Comparison of ENCODE assay signal across 20 cellular contexts in the genomic region with DNA sequence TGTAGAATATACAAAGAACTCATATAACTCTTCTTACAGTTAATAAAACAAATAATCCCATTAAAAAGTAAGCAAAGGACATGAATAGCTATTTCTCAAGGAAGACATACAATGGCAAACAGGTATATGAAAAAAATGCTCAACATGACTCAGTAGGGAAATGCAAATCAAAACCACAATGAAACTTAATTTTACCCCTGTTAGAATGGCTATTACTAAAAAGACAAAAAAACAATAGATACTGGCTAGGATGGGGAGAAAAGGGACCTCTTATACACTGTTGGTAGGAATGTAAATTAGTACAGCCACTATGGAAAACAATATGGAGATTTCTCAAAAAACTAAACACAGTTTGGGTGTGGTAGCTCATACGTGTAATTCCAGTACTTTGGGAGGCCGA. TPM values are rescaled to one million over a fixed set of nuclear protein-coding genes. Genes with fewer than 3 reads are reported as not detected.
DNase-seq lines count a peak whose midpoint lies in the region; ATAC-seq and TF ChIP-seq lines count a peak whose summit lies in the region.
"Had no signal": no experiment of that assay in that cellular context is flagged by ENCODE, and none has a peak within 500 bp of the region (broad histone marks: within the 10 kb centered on the region; RNA-seq: fewer than 3 reads in every experiment).

No MANE protein-coding gene starts in this region.

- no peak overlapping the region for H3K4me3 ChIP-seq in neural progenitor cell
- H3K4me3 ChIP-seq: vagina had no signal

- no peak overlapping the region for H3K4me3 Mint-ChIP-seq in activated T-cell treated with anti-CD3 and anti-CD28 coated beads, Interleukin-2, amount 50 U/mL, for 4 hours
- H3K4me3 Mint-ChIP-seq in stimulated activated effector memory CD8-positive, alpha-beta T cell treated with anti-CD3 and anti-CD28 coated beads, Interleukin-12 subunit alpha, Interleukin-12 subunit beta, amount 100 ng/mL, for 72 hours = no peak overlapping the region
- H3K4me3 Mint-ChIP-seq in neural progenitor cell = no peak overlapping the region
- H3K4me3 Mint-ChIP-seq: mesothelial cell of epicardium had no signal

- peaks cover 50% of the 10 kb centered on the region for H3K36me3 Mint-ChIP-seq in activated T-cell treated with anti-CD3 and anti-CD28 coated beads, Interleukin-2, amount 50 U/mL, for 4 hours (ENCODE audit: insufficient read depth)
- H3K36me3 Mint-ChIP-seq in stimulated activated effector memory CD8-positive, alpha-beta T cell treated with anti-CD3 and anti-CD28 coated beads, Interleukin-12 subunit alpha, Interleukin-12 subunit beta, amount 100 ng/mL, for 72 hours = peaks cover 46% of the 10 kb centered on the region
- peaks cover 70% of the 10 kb centered on the region for H3K36me3 Mint-ChIP-seq in neural progenitor cell

- H3K27ac Mint-ChIP-seq in stimulated activated effector memory CD8-positive, alpha-beta T cell treated with anti-CD3 and anti-CD28 coated beads, Interleukin-12 subunit alpha, Interleukin-12 subunit beta, amount 100 ng/mL, for 72 hours = peak overlapping the region; percentile 65
- H3K27ac Mint-ChIP-seq in neural progenitor cell = no peak overlapping the region
- H3K27ac Mint-ChIP-seq: mesothelial cell of epicardium had no signal

- no peaks in the 10 kb centered on the region for H3K4me1 ChIP-seq in neural progenitor cell
- H3K4me1 ChIP-seq: vagina had no signal

- no peaks in the 10 kb centered on the region for H3K27me3 Mint-ChIP-seq in activated T-cell treated with anti-CD3 and anti-CD28 coated beads, Interleukin-2, amount 50 U/mL, for 4 hours (ENCODE audit: low read depth)
- peaks cover 2% of the 10 kb centered on the region for H3K27me3 Mint-ChIP-seq in neural progenitor cell (ENCODE audit: insufficient read depth, low read depth)

- DNase-seq in activated T-cell treated with anti-CD3 and anti-CD28 coated beads, Interleukin-2, amount 50 U/mL, for 4 hours = no peak
- DNase-seq in activated T-cell treated with anti-CD3 and anti-CD28 coated beads for 4 hours = no peak
- peak; percentile 57 for DNase-seq in NCI-H526 treated with DMSO at 0.1 percent for 48 hours (lab: John Stamatoyannopoulos, UW)
- DNase-seq in stimulated activated effector memory CD8-positive, alpha-beta T cell treated with anti-CD3 and anti-CD28 coated beads, Interleukin-12 subunit alpha, Interleukin-12 subunit beta, amount 100 ng/mL, for 72 hours (ENCODE audit: low spot score in 2 of 2) = no peak
- DNase-seq in UCSD-AML1 (lab: John Stamatoyannopoulos, UW; ENCODE audit: unreplicated experiment) = no peak
- no peak for DNase-seq in neural progenitor cell (ENCODE audit: low spot score)
- DNase-seq: ACHN; activated CD4-positive, alpha-beta T cell treated with anti-CD3 and anti-CD28 coated beads, Interleukin-2, amount 50 U/mL, for 4 hours; activated effector memory CD4-positive, alpha-beta T cell treated with anti-CD3 and anti-CD28 coated beads, Interleukin-2, amount 50 U/mL, for 16 hours; DMS79; foreskin fibroblast; Karpas-422; left colon; NCI-H1105; stimulated activated CD4-positive, alpha-beta T cell treated with anti-CD3 and anti-CD28 coated beads, Interleukin-15, amount 100 ng/mL, for 24 hours had no signal

- H3K9me3 Mint-ChIP-seq in activated T-cell treated with anti-CD3 and anti-CD28 coated beads, Interleukin-2, amount 50 U/mL, for 4 hours = peaks cover 31% of the 10 kb centered on the region
- peaks cover 8% of the 10 kb centered on the region for H3K9me3 Mint-ChIP-seq in stimulated activated effector memory CD8-positive, alpha-beta T cell treated with anti-CD3 and anti-CD28 coated beads, Interleukin-12 subunit alpha, Interleukin-12 subunit beta, amount 100 ng/mL, for 72 hours
- peaks cover 47% of the 10 kb centered on the region for H3K9me3 Mint-ChIP-seq in neural progenitor cell

- H3K9me3 ChIP-seq in neural progenitor cell (ENCODE audit: low read depth) = no peaks in the 10 kb centered on the region
- H3K9me3 ChIP-seq: neutrophil, vagina had no signal

- H2AFZ ChIP-seq in neural progenitor cell (replicated peaks) = no peak overlapping the region

- H3K4me2 ChIP-seq in neural progenitor cell = no peak overlapping the region

- H3F3A ChIP-seq in neural progenitor cell (ENCODE audit: low read depth) = no peaks in the 10 kb centered on the region

- no peak for TF ChIP-seq CTCF in neural progenitor cell (IDR thresholded peaks at IDR 0.05)

- peak; percentile 92 to 94 for ATAC-seq in activated T-cell treated with anti-CD3 and anti-CD28 coated beads, Interleukin-2, amount 50 U/mL, for 4 hours
- peak; percentile 49 for ATAC-seq in GM21526 (IDR thresholded peaks at IDR 0.05; ENCODE audit: low FRiP score, unreplicated experiment)
- ATAC-seq in stimulated activated effector memory CD8-positive, alpha-beta T cell treated with anti-CD3 and anti-CD28 coated beads, Interleukin-12 subunit alpha, Interleukin-12 subunit beta, amount 100 ng/mL, for 72 hours = peak; percentile 83
- no peak for ATAC-seq in GM21381 (IDR thresholded peaks at IDR 0.05; ENCODE audit: unreplicated experiment)
- ATAC-seq: left colon had no signal

- no peaks in the 10 kb centered on the region for H3K27me3 ChIP-seq in neural progenitor cell
- H3K27me3 ChIP-seq: neutrophil, vagina had no signal

- peaks cover 62% of the 10 kb centered on the region for H3K4me1 Mint-ChIP-seq in activated T-cell treated with anti-CD3 and anti-CD28 coated beads, Interleukin-2, amount 50 U/mL, for 4 hours (ENCODE audit: low read depth)
- peaks cover 69% of the 10 kb centered on the region for H3K4me1 Mint-ChIP-seq in stimulated activated effector memory CD8-positive, alpha-beta T cell treated with anti-CD3 and anti-CD28 coated beads, Interleukin-12 subunit alpha, Interleukin-12 subunit beta, amount 100 ng/mL, for 72 hours
- no peaks in the 10 kb centered on the region for H3K4me1 Mint-ChIP-seq in neural progenitor cell
- H3K4me1 Mint-ChIP-seq: mesothelial cell of epicardium had no signal

- H3K79me2 ChIP-seq in neural progenitor cell (ENCODE audit: low read depth) = peaks cover 49% of the 10 kb centered on the region

- no peak overlapping the region for H3K27ac ChIP-seq in neural progenitor cell
- H3K27ac ChIP-seq: neutrophil, vagina had no signal

- H4K20me1 ChIP-seq in neural progenitor cell (ENCODE audit: low read depth) = no peaks in the 10 kb centered on the region

- H3K9ac ChIP-seq in neural progenitor cell = no peak overlapping the region

- H3K36me3 ChIP-seq in neural progenitor cell = peaks cover 31% of the 10 kb centered on the region
- H3K36me3 ChIP-seq: vagina had no signal

RNA-seq across cellular contexts. Expression of a gene that starts 37.8 kb away (rescaled TPM):
- 10 to 100 TPM; 14.9 to 18.5 (median 15.8) TPM for total RNA-seq in activated T-cell treated with anti-CD3 and anti-CD28 coated beads, Interleukin-2, amount 50 U/mL, for 4 hours
- total RNA-seq in neural progenitor cell (ENCODE audit: low replicate concordance) = 37.8 and 43.7 TPM in 2 replicates
